Comparison of ENCODE assay signal across 26 cellular contexts in genomic region chr1:3552751-3553150, GRCh38.
"Had no signal": no experiment of that assay in that cellular context is flagged by ENCODE, and none has a peak within 500 bp of the region (broad histone marks: within the 10 kb centered on the region; RNA-seq: fewer than 3 reads in every experiment).

No MANE protein-coding gene starts in this region.

- H3K9me3 ChIP-seq: ovary, right atrium auricular region, spleen, stomach, thoracic aorta, thyroid gland, tibial nerve, upper lobe of right lung, uterus had no signal

- ATAC-seq: naive thymus-derived CD4-positive, alpha-beta T cell; natural killer cell; sciatic nerve; stimulated activated memory B cell treated with anti-CD40 and anti-IgM and Interleukin-4, amounts not matched to agents 10 μg/mL and 1 μg/mL and 100 μg/mL, for 72 hours; upper lobe of right lung had no signal

- H3K79me2 ChIP-seq: parathyroid adenoma had no signal

- H3K27ac ChIP-seq: neural progenitor cell, ovary, parathyroid adenoma, right atrium auricular region, spleen, stomach, thoracic aorta, thyroid gland, tibial nerve, upper lobe of right lung, uterus had no signal

- H3K4me1 ChIP-seq: neural progenitor cell, parathyroid adenoma had no signal

- H3K27me3 ChIP-seq: neural progenitor cell, ovary, right atrium auricular region, thyroid gland, tibial nerve, upper lobe of right lung, uterus had no signal

- H3K4me2 ChIP-seq: neural progenitor cell had no signal

- DNase-seq: naive thymus-derived CD4-positive, alpha-beta T cell; natural killer cell; occipital lobe; posterior cingulate gyrus; retina; spleen; stimulated activated CD4-positive, alpha-beta T cell treated with anti-CD3 and anti-CD28 coated beads, Interleukin-12 subunit alpha, Interleukin-12 subunit beta, amount 100 ng/mL, for 4 hours; stimulated activated CD4-positive, alpha-beta T cell treated with anti-CD3 and anti-CD28 coated beads, Interleukin-1b, Interleukin-23, amount 100 ng/mL, for 48 hours; stimulated activated CD4-positive, alpha-beta T cell treated with anti-CD3 and anti-CD28 coated beads, Interleukin-4, amount 100 ng/mL, for 1 hour; stimulated activated CD4-positive, alpha-beta T cell treated with anti-CD3 and anti-CD28 coated beads, Interleukin-4, amount 100 ng/mL, for 4 hours; stimulated activated CD8-positive, alpha-beta memory T cell treated with anti-CD3 and anti-CD28 coated beads, Interleukin-4, amount 100 ng/mL, for 48 hours; stimulated activated naive CD4-positive, alpha-beta T cell; stomach; thyroid gland; upper lobe of right lung had no signal

- H2AFZ ChIP-seq: neural progenitor cell, parathyroid adenoma had no signal

- H3K36me3 ChIP-seq: neural progenitor cell, ovary, right atrium auricular region, spleen, stomach, thoracic aorta, thyroid gland, tibial nerve, upper lobe of right lung, uterus had no signal

- H3K4me3 ChIP-seq: neural progenitor cell, ovary, right atrium auricular region, skin epidermis, smooth muscle cell, spleen, stomach, thoracic aorta, thyroid gland, tibial nerve, upper lobe of right lung, uterus had no signal
